Comparison of ENCODE assay signal across 26 cellular contexts in genomic region chr1:107415241-107415640, GRCh38.
DNase-seq lines count a peak whose midpoint lies in the region; FAIRE-seq and TF ChIP-seq lines count a peak whose summit lies in the region.
"Had no signal": no experiment of that assay in that cellular context is flagged by ENCODE, and none has a peak within 500 bp of the region (broad histone marks: within the 10 kb centered on the region; RNA-seq: fewer than 3 reads in every experiment).

No MANE protein-coding gene starts in this region.

- H3K27ac ChIP-seq in 22Rv1: peak overlapping the region; percentile 54
- no peak overlapping the region for H3K27ac ChIP-seq in astrocyte (ENCODE audit: low read depth, low read length)
- H3K27ac ChIP-seq in trophoblast cell (ENCODE audit: low read depth, low read length): no peak overlapping the region
- H3K27ac ChIP-seq: A549; BLaER1 treated with 17β-estradiol and CSF1 and Interleukin-3, amounts not matched to agents 10 nM and 100 nM had no signal

- H3K4me1 ChIP-seq in astrocyte (ENCODE audit: insufficient read depth, low read length) (no peaks in the 10 kb centered on the region), trophoblast cell (ENCODE audit: control insufficient read depth in 1 of 2, insufficient read depth in 2 of 2, low read length in 2 of 2) (no peaks in the 10 kb centered on the region)
- H3K4me1 ChIP-seq: A549, BE2C had no signal

- no peak overlapping the region for H3K18ac ChIP-seq in trophoblast cell (ENCODE audit: low read length)

- H3K79me1 ChIP-seq in trophoblast cell (ENCODE audit: low read length): no peaks in the 10 kb centered on the region

- H2AFZ ChIP-seq in astrocyte (ENCODE audit: low read depth, low read length) (no peak overlapping the region), trophoblast cell (ENCODE audit: insufficient read depth, low read length, poor library complexity) (no peak overlapping the region)

- no peak overlapping the region for H2BK12ac ChIP-seq in trophoblast cell (ENCODE audit: low read length)

- no peak overlapping the region for H2BK120ac ChIP-seq in trophoblast cell (ENCODE audit: insufficient read depth, low read length, poor library complexity)

- no peak overlapping the region for H3K4ac ChIP-seq in trophoblast cell (ENCODE audit: low read depth, low read length)

- no peak overlapping the region for H4K8ac ChIP-seq in trophoblast cell (ENCODE audit: low read depth, low read length)

- H4K20me1 ChIP-seq in astrocyte (ENCODE audit: insufficient read depth, low read length): no peaks in the 10 kb centered on the region
- H4K20me1 ChIP-seq: BLaER1 treated with 17β-estradiol and CSF1 and Interleukin-3, amounts not matched to agents 10 nM and 100 nM had no signal

- no peak overlapping the region for H3K4me2 ChIP-seq in astrocyte (ENCODE audit: low read length)
- no peak overlapping the region for H3K4me2 ChIP-seq in trophoblast cell (ENCODE audit: low read length)
- H3K4me2 ChIP-seq: A549; BLaER1 treated with 17β-estradiol and CSF1 and Interleukin-3, amounts not matched to agents 10 nM and 100 nM had no signal

- H3K27me3 ChIP-seq in astrocyte (ENCODE audit: insufficient read depth, low read length) (no peaks in the 10 kb centered on the region), trophoblast cell (ENCODE audit: insufficient read depth, low read length) (no peaks in the 10 kb centered on the region)
- H3K27me3 ChIP-seq: BE2C; BLaER1 treated with 17β-estradiol and CSF1 and Interleukin-3, amounts not matched to agents 10 nM and 100 nM had no signal

- no peak overlapping the region for H3K4me3 Mint-ChIP-seq in astrocyte (ENCODE audit: unreplicated experiment)
- H3K4me3 Mint-ChIP-seq: CD14-positive monocyte; CD4-positive, alpha-beta T cell; CD8-positive, alpha-beta memory T cell had no signal

- H4K12ac ChIP-seq in trophoblast cell (ENCODE audit: low read depth, low read length): no peak overlapping the region

- no CpG with 5 or more reads among the region's 4 CpGs for WGBS in trophoblast cell (ENCODE audit: extremely low coverage, insufficient coverage, insufficient read length)

- H3K4me1 Mint-ChIP-seq in astrocyte (ENCODE audit: low read depth, unreplicated experiment): no peaks in the 10 kb centered on the region
- H3K4me1 Mint-ChIP-seq: CD8-positive, alpha-beta memory T cell had no signal

- no peak for TF ChIP-seq CTCF in 22Rv1 (IDR thresholded peaks at IDR 0.05)
- no peak for TF ChIP-seq CTCF in astrocyte (IDR thresholded peaks at IDR 0.05; ENCODE audit: insufficient read depth, low read depth, low read length)
- TF ChIP-seq CTCF in fibroblast of the aortic adventitia (IDR thresholded peaks at IDR 0.05; ENCODE audit: insufficient read depth, low read length): no peak

- H3K4me3 ChIP-seq in astrocyte (ENCODE audit: insufficient read depth, low read depth, low read length) (no peak overlapping the region), fibroblast of the aortic adventitia (ENCODE audit: low read depth, low read length) (no peak overlapping the region), trophoblast cell (ENCODE audit: low read depth, low read length) (no peak overlapping the region)
- H3K4me3 ChIP-seq: A549; BLaER1 treated with 17β-estradiol and CSF1 and Interleukin-3, amounts not matched to agents 10 nM and 100 nM; GM12878 had no signal

- H3K36me3 ChIP-seq in astrocyte (ENCODE audit: insufficient read depth, low read length): no peaks in the 10 kb centered on the region
- no peaks in the 10 kb centered on the region for H3K36me3 ChIP-seq in trophoblast cell (ENCODE audit: control insufficient read depth in 1 of 2, insufficient read depth in 2 of 2, low read length in 2 of 2)
- H3K36me3 ChIP-seq: BE2C; BLaER1 treated with 17β-estradiol and CSF1 and Interleukin-3, amounts not matched to agents 10 nM and 100 nM had no signal

- H2BK5ac ChIP-seq in trophoblast cell (ENCODE audit: low read depth, low read length, poor library complexity): no peak overlapping the region

- H4K91ac ChIP-seq in trophoblast cell (ENCODE audit: low read depth, low read length): no peak overlapping the region

- H3K9me3 Mint-ChIP-seq in astrocyte (ENCODE audit: unreplicated experiment): no peaks in the 10 kb centered on the region
- H3K9me3 Mint-ChIP-seq: CD14-positive monocyte; CD4-positive, alpha-beta T cell had no signal

- no peaks in the 10 kb centered on the region for H3K36me3 Mint-ChIP-seq in astrocyte (ENCODE audit: low read depth, unreplicated experiment)
- H3K36me3 Mint-ChIP-seq: CD14-positive monocyte; CD8-positive, alpha-beta memory T cell had no signal

- no peaks in the 10 kb centered on the region for H3K27me3 Mint-ChIP-seq in astrocyte (ENCODE audit: low read depth, unreplicated experiment)

- H3K14ac ChIP-seq in trophoblast cell (ENCODE audit: low read length): no peak overlapping the region

- no peak for FAIRE-seq in astrocyte (lab: Jason Lieb, UNC)
- FAIRE-seq: A549, D721Med, GM12878, GM18507, H54 had no signal

- H3K79me2 ChIP-seq in astrocyte (ENCODE audit: insufficient read depth, low read length) (no peaks in the 10 kb centered on the region), trophoblast cell (ENCODE audit: control insufficient read depth, insufficient read depth, low read length, poor library complexity) (no peaks in the 10 kb centered on the region)

- DNase-seq in astrocyte (ENCODE audit: low read depth): peak; percentile 34
- peak; percentile 5 for DNase-seq in fibroblast of the aortic adventitia (ENCODE audit: low read depth)
- peak; percentile 21 to 81 for DNase-seq in trophoblast cell
- DNase-seq in iPS-NIHi11 (ENCODE audit: low spot score): no peak
- DNase-seq in activated CD4-positive, alpha-beta T cell treated with anti-CD3 and anti-CD28 coated beads for 4 hours: no peak
- no peak for DNase-seq in occipital lobe (lab: John Stamatoyannopoulos, UW)
- DNase-seq: 8988T; ACHN; AML-193; BE2C; CD4-positive, alpha-beta T cell; CD8-positive, alpha-beta memory T cell; DMS 273 treated with DMSO at 0.1 percent for 48 hours; DMS79; EL; GDM1; GOT3; HCEC 1CT had no signal

- H3K9me3 ChIP-seq in astrocyte (ENCODE audit: insufficient read depth, low read depth, low read length) (no peaks in the 10 kb centered on the region), trophoblast cell (ENCODE audit: insufficient read depth, low read depth, low read length) (no peaks in the 10 kb centered on the region)
- H3K9me3 ChIP-seq: A549; BE2C; BLaER1 treated with 17β-estradiol and CSF1 and Interleukin-3, amounts not matched to agents 10 nM and 100 nM had no signal

- H3K9ac ChIP-seq in astrocyte (ENCODE audit: low read length): no peak overlapping the region
- no peak overlapping the region for H3K9ac ChIP-seq in trophoblast cell (ENCODE audit: low read length)
- H3K9ac ChIP-seq: BLaER1 treated with 17β-estradiol and CSF1 and Interleukin-3, amounts not matched to agents 10 nM and 100 nM had no signal

- H3K23ac ChIP-seq in trophoblast cell (ENCODE audit: low read length): no peak overlapping the region

- no peak overlapping the region for H3K27ac Mint-ChIP-seq in astrocyte (ENCODE audit: unreplicated experiment)
- H3K27ac Mint-ChIP-seq: CD14-positive monocyte; CD4-positive, alpha-beta T cell; CD8-positive, alpha-beta memory T cell had no signal

- no peak overlapping the region for H2AK5ac ChIP-seq in trophoblast cell (ENCODE audit: low read length)

Comparison
In these comparisons a context has a peak if more than half of its experiments do, and no peak if none do; other contexts are left out.
1. DNase-seq: peak in astrocyte (single experiment), fibroblast of the aortic adventitia (single experiment) and trophoblast cell (2 of 2); none in iPS-NIHi11 (single experiment), activated CD4-positive, alpha-beta T cell treated with anti-CD3 and anti-CD28 coated beads for 4 hours (0 of 2) and occipital lobe (single experiment).